Comparison of ENCODE assay signal across 17 cellular contexts in the genomic region with DNA sequence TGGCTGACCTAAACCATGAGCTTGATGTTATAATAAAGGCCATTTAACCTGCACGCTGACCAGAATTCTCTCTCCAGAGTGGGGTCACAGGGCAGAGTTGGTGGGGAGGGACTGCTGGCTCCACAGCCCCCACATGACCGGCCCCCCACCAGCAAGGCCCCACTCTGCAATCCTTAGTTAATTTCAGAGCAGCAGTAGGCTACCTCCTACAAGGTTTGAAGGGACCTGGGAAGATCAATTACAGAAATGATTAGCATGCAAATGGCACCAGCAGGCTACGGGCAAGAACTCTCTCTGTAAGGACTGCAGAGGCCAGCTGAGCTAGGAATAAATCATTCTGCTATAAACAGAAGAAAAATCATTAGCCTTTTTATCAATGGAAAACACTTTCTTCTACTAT.
A peak's percentile ranks its signal among the peaks of the same experiment; 100 is the strongest.
DNase-seq lines count a peak whose midpoint lies in the region; TF ChIP-seq lines count a peak whose summit lies in the region.
"Had no signal": no experiment of that assay in that cellular context is flagged by ENCODE, and none has a peak within 500 bp of the region (broad histone marks: within the 10 kb centered on the region; RNA-seq: fewer than 3 reads in every experiment).

No MANE protein-coding gene starts in this region.

- DNase-seq in NCI-H82 (lab: John Stamatoyannopoulos, UW) (peak; percentile 73), neural progenitor cell (ENCODE audit: low spot score) (peak; percentile 33), suprapubic skin (ENCODE audit: low spot score in 2 of 2) (no peak), tibial artery (no peak), NCI-H446 treated with DMSO at 0.1 percent for 48 hours (lab: John Stamatoyannopoulos, UW) (no peak)
- DNase-seq: Calu3; CD4-positive, alpha-beta memory T cell; MM.1S; NCI-H1092; NCI-H1436 treated with DMSO at 0.1 percent for 48 hours; NCI-H2029 treated with DMSO at 0.1 percent for 48 hours; NCI-H2171; NCI-H774 had no signal

- H3K36me3 ChIP-seq in HUES48 (ENCODE audit: control insufficient read depth, insufficient read depth, low read length) (no peaks in the 10 kb centered on the region), iPS-18a (ENCODE audit: control insufficient read depth, low read depth, low read length) (no peaks in the 10 kb centered on the region), neural progenitor cell (no peaks in the 10 kb centered on the region), suprapubic skin (no peaks in the 10 kb centered on the region), tibial artery (no peaks in the 10 kb centered on the region)
- H3K36me3 ChIP-seq: BLaER1, SJCRH30 had no signal

- H3K9me3 ChIP-seq in HUES48 (ENCODE audit: control insufficient read depth, insufficient read depth, low read length) (no peaks in the 10 kb centered on the region), iPS-18a (ENCODE audit: control insufficient read depth, low read depth, low read length) (no peaks in the 10 kb centered on the region), neural progenitor cell (ENCODE audit: low read depth) (no peaks in the 10 kb centered on the region), suprapubic skin (no peaks in the 10 kb centered on the region), tibial artery (no peaks in the 10 kb centered on the region)
- H3K9me3 ChIP-seq: BLaER1, SJCRH30 had no signal

- H3K27me3 ChIP-seq in HUES48 (ENCODE audit: control insufficient read depth, insufficient read depth, low read length): no peaks in the 10 kb centered on the region
- H3K27me3 ChIP-seq in iPS-18a (ENCODE audit: control insufficient read depth, insufficient read depth, low read length): no peaks in the 10 kb centered on the region
- no peaks in the 10 kb centered on the region for H3K27me3 ChIP-seq in neural progenitor cell
- peaks cover 4% of the 10 kb centered on the region for H3K27me3 ChIP-seq in suprapubic skin
- H3K27me3 ChIP-seq in tibial artery: no peaks in the 10 kb centered on the region
- H3K27me3 ChIP-seq: BLaER1, SJCRH30 had no signal

- H3K4me3 Mint-ChIP-seq in neural progenitor cell: no peak overlapping the region
- H3K4me3 Mint-ChIP-seq: CD4-positive, alpha-beta memory T cell had no signal

- H3K9ac ChIP-seq in HUES48 (ENCODE audit: low read depth, low read length) (no peak overlapping the region), iPS-18a (ENCODE audit: low read length) (no peak overlapping the region), neural progenitor cell (no peak overlapping the region)
- H3K9ac ChIP-seq: BLaER1 had no signal

- intact Hi-C loops in tibial artery (cut with DNase I; ENCODE audit: low total_unique reads): no loop called here

- WGBS in suprapubic skin: 65% methylated on average over 3 of the region's 3 CpGs

- no peaks in the 10 kb centered on the region for H4K20me1 ChIP-seq in neural progenitor cell (ENCODE audit: low read depth)
- H4K20me1 ChIP-seq: BLaER1 had no signal

- no peaks in the 10 kb centered on the region for H3K9me3 Mint-ChIP-seq in neural progenitor cell
- H3K9me3 Mint-ChIP-seq: CD4-positive, alpha-beta memory T cell had no signal

- H3K4me3 ChIP-seq in HUES48 (ENCODE audit: low read depth, low read length) (peak overlapping the region; percentile 14; the same call in 1 of the 2 replicates), iPS-18a (ENCODE audit: low read length) (peak overlapping the region; percentile 28), neural progenitor cell (no peak overlapping the region), suprapubic skin (no peak overlapping the region), tibial artery (no peak overlapping the region)
- H3K4me3 ChIP-seq: BLaER1, SJCRH30 had no signal

- TF ChIP-seq CTCF in neural progenitor cell (IDR thresholded peaks at IDR 0.05): no peak
- no peak for TF ChIP-seq CTCF in suprapubic skin (IDR thresholded peaks at IDR 0.05)
- TF ChIP-seq CTCF in tibial artery (IDR thresholded peaks at IDR 0.05): no peak

- peaks cover 35% of the 10 kb centered on the region for H3K4me1 Mint-ChIP-seq in neural progenitor cell
- H3K4me1 Mint-ChIP-seq: CD4-positive, alpha-beta memory T cell had no signal

- TF ChIP-seq EP300 in suprapubic skin (IDR thresholded peaks at IDR 0.05): no peak

- H3K36me3 Mint-ChIP-seq in neural progenitor cell: no peaks in the 10 kb centered on the region
- H3K36me3 Mint-ChIP-seq: CD4-positive, alpha-beta memory T cell had no signal

- no peak overlapping the region for H3K27ac Mint-ChIP-seq in neural progenitor cell
- H3K27ac Mint-ChIP-seq: CD4-positive, alpha-beta memory T cell had no signal

- no peaks in the 10 kb centered on the region for H3K79me2 ChIP-seq in neural progenitor cell (ENCODE audit: low read depth)

- peak overlapping the region; percentile 60 for H3K4me2 ChIP-seq in neural progenitor cell
- H3K4me2 ChIP-seq: BLaER1 had no signal

- H3K4me1 ChIP-seq in HUES48 (ENCODE audit: control insufficient read depth, insufficient read depth, low read length) (peaks cover 57% of the 10 kb centered on the region), iPS-18a (ENCODE audit: control insufficient read depth, low read depth, low read length) (peaks cover 43% of the 10 kb centered on the region), neural progenitor cell (peaks cover 32% of the 10 kb centered on the region), suprapubic skin (no peaks in the 10 kb centered on the region), tibial artery (peaks cover 0 to 5% (median 0%) of the 10 kb centered on the region in 4 donors)
- H3K4me1 ChIP-seq: SJCRH30 had no signal

- H3K27me3 Mint-ChIP-seq in neural progenitor cell (ENCODE audit: insufficient read depth, low read depth): peaks cover 2% of the 10 kb centered on the region

- H3K27ac ChIP-seq in HUES48 (ENCODE audit: low read depth, low read length): peak overlapping the region; percentile 50
- no peak overlapping the region for H3K27ac ChIP-seq in iPS-18a (ENCODE audit: low read length)
- H3K27ac ChIP-seq in neural progenitor cell: no peak overlapping the region
- no peak overlapping the region for H3K27ac ChIP-seq in suprapubic skin
- no peak overlapping the region for H3K27ac ChIP-seq in tibial artery
- H3K27ac ChIP-seq: BLaER1, SJCRH30 had no signal

- no peak overlapping the region for H2AFZ ChIP-seq in neural progenitor cell (replicated peaks)

- TF ChIP-seq POLR2A in suprapubic skin (IDR thresholded peaks at IDR 0.05): no peak

- peaks cover 20% of the 10 kb centered on the region for H3F3A ChIP-seq in neural progenitor cell (ENCODE audit: low read depth)

Comparison
In these comparisons a context has a peak if more than half of its experiments do, and no peak if none do; other contexts are left out.
1. H3K4me3 ChIP-seq: peak in HUES48 (single experiment) and iPS-18a (single experiment); none in neural progenitor cell (single experiment), suprapubic skin (single experiment) and tibial artery (0 of 2).
2. DNase-seq: peak in NCI-H82 (single experiment) and neural progenitor cell (single experiment); none in suprapubic skin (0 of 2), tibial artery (0 of 2) and NCI-H446 treated with DMSO at 0.1 percent for 48 hours (single experiment).